In genomic region chr9:94870465-94870792, GRCh38 we compare ENCODE assay signal across 12 cellular contexts.
DNase-seq lines count a peak whose midpoint lies in the region; ATAC-seq, FAIRE-seq and TF ChIP-seq lines count a peak whose summit lies in the region.
"Had no signal": no experiment of that assay in that cellular context is flagged by ENCODE, and none has a peak within 500 bp of the region (broad histone marks: within the 10 kb centered on the region; RNA-seq: fewer than 3 reads in every experiment).

No MANE protein-coding gene starts in this region.

- TF ChIP-seq POLR2A in stomach (IDR thresholded peaks at IDR 0.05), result no peak

- H2AFZ ChIP-seq in keratinocyte (ENCODE audit: control insufficient read depth, low read length), result no peak overlapping the region

- peaks cover 5% of the 10 kb centered on the region for H3K9me3 Mint-ChIP-seq in activated T-cell treated with anti-CD3 and anti-CD28 coated beads, Interleukin-2, amount 50 U/mL, for 24 hours
- H3K9me3 Mint-ChIP-seq in activated T-cell treated with anti-CD3 and anti-CD28 coated beads, Interleukin-2, amount 50 U/mL, for 4 hours, result no peaks in the 10 kb centered on the region

- H3K36me3 Mint-ChIP-seq in activated T-cell treated with anti-CD3 and anti-CD28 coated beads, Interleukin-2, amount 50 U/mL, for 24 hours (ENCODE audit: low read depth), result no peaks in the 10 kb centered on the region
- no peaks in the 10 kb centered on the region for H3K36me3 Mint-ChIP-seq in activated T-cell treated with anti-CD3 and anti-CD28 coated beads, Interleukin-2, amount 50 U/mL, for 4 hours (ENCODE audit: insufficient read depth)

- H3K4me1 Mint-ChIP-seq in activated T-cell treated with anti-CD3 and anti-CD28 coated beads, Interleukin-2, amount 50 U/mL, for 24 hours (ENCODE audit: low read depth), result peaks cover 47% of the 10 kb centered on the region
- peaks cover 36% of the 10 kb centered on the region for H3K4me1 Mint-ChIP-seq in activated T-cell treated with anti-CD3 and anti-CD28 coated beads, Interleukin-2, amount 50 U/mL, for 4 hours (ENCODE audit: low read depth)

- dilution Hi-C loops in keratinocyte (cut with MboI; ENCODE audit: extremely low pct_ligation_motif_present, low sequenced_read_pairs), result no loop called here

- H3K4me3 ChIP-seq in RWPE2 (ENCODE audit: severe bottlenecking), result no peak overlapping the region
- no peak overlapping the region for H3K4me3 ChIP-seq in keratinocyte (ENCODE audit: control insufficient read depth in 2 of 3, extremely low read depth in 1 of 3, insufficient read depth in 2 of 3, low read depth in 1 of 3, low read length in 3 of 3)
- H3K4me3 ChIP-seq in stomach, result no peak overlapping the region

- H3K4me3 Mint-ChIP-seq in activated T-cell treated with anti-CD3 and anti-CD28 coated beads, Interleukin-2, amount 50 U/mL, for 24 hours, result no peak overlapping the region
- H3K4me3 Mint-ChIP-seq in activated T-cell treated with anti-CD3 and anti-CD28 coated beads, Interleukin-2, amount 50 U/mL, for 4 hours, result no peak overlapping the region

- no peak for DNase-seq in activated T-cell treated with anti-CD3 and anti-CD28 coated beads, Interleukin-2, amount 50 U/mL, for 24 hours
- no peak for DNase-seq in activated T-cell treated with anti-CD3 and anti-CD28 coated beads, Interleukin-2, amount 50 U/mL, for 4 hours
- DNase-seq in RWPE2 (ENCODE audit: low spot score) (no peak), keratinocyte (ENCODE audit: low read depth, low spot score) (no peak), stomach (no peak), pons (ENCODE audit: low spot score) (no peak), AG20443 (ENCODE audit: low spot score) (no peak)
- DNase-seq: DMS53, GOT3, midbrain, NCI-H2171 treated with DMSO at 0.1 percent for 48 hours had no signal

- peak overlapping the region; percentile 86 for H3K27ac Mint-ChIP-seq in activated T-cell treated with anti-CD3 and anti-CD28 coated beads, Interleukin-2, amount 50 U/mL, for 24 hours

- H3K4me2 ChIP-seq in keratinocyte (ENCODE audit: control insufficient read depth, extremely low read depth, insufficient read depth, low read depth, low read length), result peak overlapping the region; percentile 79

- WGBS in stomach, 5 donors, result 94 to 98% (median 97%) methylated on average over 3 of the region's 3 CpGs

- no peaks in the 10 kb centered on the region for H3K36me3 ChIP-seq in RWPE2 (ENCODE audit: low read depth)
- no peaks in the 10 kb centered on the region for H3K36me3 ChIP-seq in keratinocyte (ENCODE audit: control insufficient read depth in 2 of 2, extremely low read depth in 1 of 2, insufficient read depth in 2 of 2, low read length in 2 of 2)
- no peaks in the 10 kb centered on the region for H3K36me3 ChIP-seq in stomach

- peaks cover 71% of the 10 kb centered on the region for H3K4me1 ChIP-seq in RWPE2 (ENCODE audit: insufficient read depth, poor library complexity, severe bottlenecking)
- peaks cover 73% of the 10 kb centered on the region for H3K4me1 ChIP-seq in keratinocyte (ENCODE audit: control insufficient read depth, extremely low read depth, insufficient read depth, low read length)
- H3K4me1 ChIP-seq in stomach, result peaks cover 11 to 89% (median 48%) of the 10 kb centered on the region in 4 donors

- peaks cover 3% of the 10 kb centered on the region for H3K27me3 ChIP-seq in RWPE2 (ENCODE audit: insufficient read depth, poor library complexity, severe bottlenecking)
- no peaks in the 10 kb centered on the region for H3K27me3 ChIP-seq in keratinocyte (ENCODE audit: control insufficient read depth, extremely low read depth, insufficient read depth, low read length)
- no peaks in the 10 kb centered on the region for H3K27me3 ChIP-seq in stomach

- no peak for ATAC-seq in activated T-cell treated with anti-CD3 and anti-CD28 coated beads, Interleukin-2, amount 50 U/mL, for 4 hours
- ATAC-seq in RWPE2 (ENCODE audit: low read depth), result no peak
- ATAC-seq in HG02970 (IDR thresholded peaks at IDR 0.05; ENCODE audit: low FRiP score, unreplicated experiment), result no peak

- no peaks in the 10 kb centered on the region for H3K9me3 ChIP-seq in RWPE2 (ENCODE audit: severe bottlenecking)
- no peaks in the 10 kb centered on the region for H3K9me3 ChIP-seq in keratinocyte (ENCODE audit: control insufficient read depth, low read depth, low read length)
- no peaks in the 10 kb centered on the region for H3K9me3 ChIP-seq in stomach

- H3K9me1 ChIP-seq in keratinocyte (ENCODE audit: control insufficient read depth, extremely low read depth, insufficient read depth, low read length), result no peaks in the 10 kb centered on the region

- H3K79me2 ChIP-seq in keratinocyte (ENCODE audit: control insufficient read depth, insufficient read depth, low read length), result no peaks in the 10 kb centered on the region

- H3K9ac ChIP-seq in keratinocyte (ENCODE audit: control insufficient read depth, extremely low read depth, insufficient read depth, low read length), result peak overlapping the region; percentile 62

- no peak for TF ChIP-seq CTCF in RWPE2 (IDR thresholded peaks at IDR 0.05; ENCODE audit: poor library complexity, severe bottlenecking)
- TF ChIP-seq CTCF in keratinocyte (optimal IDR thresholded peaks at IDR 0.05 in 1 of 3, IDR thresholded peaks at IDR 0.05 in 1 of 3, conservative IDR thresholded peaks at IDR 0.05 in 1 of 3; ENCODE audit: extremely low read depth in 1 of 3, insufficient read depth in 2 of 3, low read length in 3 of 3), result no peak
- no peak for TF ChIP-seq CTCF in stomach (IDR thresholded peaks at IDR 0.05)

- no peak for TF ChIP-seq EP300 in stomach (IDR thresholded peaks at IDR 0.05)

- intact Hi-C loops in stomach (cut with DNase I; ENCODE audit: low total_unique reads), result no loop called here

- no peaks in the 10 kb centered on the region for H4K20me1 ChIP-seq in keratinocyte (ENCODE audit: control insufficient read depth, extremely low read depth, insufficient read depth, low read length)

- H3K27me3 Mint-ChIP-seq in activated T-cell treated with anti-CD3 and anti-CD28 coated beads, Interleukin-2, amount 50 U/mL, for 24 hours, result no peaks in the 10 kb centered on the region
- H3K27me3 Mint-ChIP-seq in activated T-cell treated with anti-CD3 and anti-CD28 coated beads, Interleukin-2, amount 50 U/mL, for 4 hours (ENCODE audit: low read depth), result no peaks in the 10 kb centered on the region

- no peak for FAIRE-seq in keratinocyte (lab: Jason Lieb, UNC)

- peak overlapping the region; percentile 97 for H3K27ac ChIP-seq in RWPE2 (ENCODE audit: poor library complexity, severe bottlenecking)
- peak overlapping the region; percentile 87 for H3K27ac ChIP-seq in keratinocyte (ENCODE audit: control insufficient read depth, insufficient read depth, low read length)
- peak overlapping the region in 3 of 5 donors; percentile 26 to 91 (median 40) for H3K27ac ChIP-seq in stomach

Comparison
In these comparisons a context has a peak if more than half of its experiments do, and no peak if none do; other contexts are left out.
1. H3K27ac ChIP-seq: peak in every context shown above with its lines; median percentile 97 in RWPE2; 87 in keratinocyte; 40 in stomach.